ENCODE assay signal across 1 cellular context in the genomic region with DNA sequence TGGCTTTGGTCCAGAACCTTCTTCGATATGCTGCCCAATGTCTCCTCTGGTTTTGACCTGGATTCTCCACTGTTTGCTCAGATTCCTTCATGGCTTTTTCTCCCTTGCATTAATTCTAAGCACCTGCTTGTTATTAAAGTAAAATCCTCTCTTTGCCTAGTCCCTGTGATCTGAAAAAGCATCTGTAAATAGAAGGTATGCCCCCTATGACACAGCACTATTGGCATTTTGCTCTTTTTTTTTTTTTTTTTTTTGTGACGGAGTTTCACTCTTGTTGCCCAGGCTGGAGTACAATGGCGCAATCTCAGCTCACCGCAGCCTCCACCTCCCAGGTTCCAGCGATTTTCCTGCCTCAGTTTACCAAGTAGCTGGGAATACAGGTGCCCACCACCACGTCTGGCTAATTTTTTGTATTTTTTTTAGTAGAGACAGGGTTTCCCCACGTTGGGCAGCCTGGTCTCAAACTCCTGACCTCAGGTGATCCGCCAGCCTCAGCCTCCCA.
TF ChIP-seq lines count a peak whose summit lies in the region.

No MANE protein-coding gene starts in this region.

TF ChIP-seq in Ishikawa, 13 proteins besides CTCF, POLR2A, EP300 and RAD21:
- TF ChIP-seq CEBPB (IDR thresholded peaks at IDR 0.05) (peak; percentile 76), NFIC (IDR thresholded peaks at IDR 0.05) (peak; percentile 27; the same call in 1 of the 2 replicates)
